ENCODE assay signal across 8 cellular contexts in genomic region chr19:2887391-2887914, GRCh38. TPM values are rescaled to one million over a fixed set of nuclear protein-coding genes. Genes with fewer than 3 reads are reported as not detected.
A peak's percentile ranks its signal among the peaks of the same experiment; 100 is the strongest.
DNase-seq lines count a peak whose midpoint lies in the region; ATAC-seq and TF ChIP-seq lines count a peak whose summit lies in the region.

No MANE protein-coding gene starts in this region.

- H3K27ac ChIP-seq in osteoblast (ENCODE audit: low read depth, low read length) = no peak overlapping the region

- peak overlapping the region; percentile 86 for H2AFZ ChIP-seq in osteoblast (ENCODE audit: low read length)

- no peaks in the 10 kb centered on the region for H3K27me3 ChIP-seq in osteoblast (ENCODE audit: insufficient read depth, low read length)

- TF ChIP-seq CTCF in AG09319 (IDR thresholded peaks at IDR 0.05; ENCODE audit: low read depth, low read length) (peak; percentile 67), GM12865 (IDR thresholded peaks at IDR 0.05; ENCODE audit: insufficient read depth, low read depth, low read length, missing control alignments) (peak; percentile 60), fibroblast of villous mesenchyme (IDR thresholded peaks at IDR 0.05; ENCODE audit: insufficient read depth, low read depth, low read length) (peak; percentile 71), osteoblast (IDR thresholded peaks at IDR 0.05; ENCODE audit: extremely low read depth, low read depth, low read length) (peak; percentile 59)

- H4K20me1 ChIP-seq in osteoblast (ENCODE audit: insufficient read depth, low read length) = no peaks in the 10 kb centered on the region

- DNase-seq in AG09319 (ENCODE audit: extremely low read depth, low read depth) = peak; percentile 24
- peak; percentile 80 for DNase-seq in GM12865 (ENCODE audit: low read depth)
- DNase-seq in NCI-H146 treated with DMSO at 0.1 percent for 48 hours (lab: John Stamatoyannopoulos, UW; ENCODE audit: unreplicated experiment) = peak; percentile 90
- peak; percentile 12 for DNase-seq in T1000 (lab: John Stamatoyannopoulos, UW)
- DNase-seq in fibroblast of villous mesenchyme (ENCODE audit: low read depth) = peak; percentile 78
- DNase-seq in osteoblast (ENCODE audit: insufficient read length, low spot score, missing footprints) = peak; percentile 96
- DNase-seq in activated gamma-delta T cell treated with Interleukin-2 at 50 U/mL for 16 hours = no peak

- no peaks in the 10 kb centered on the region for H3K4me1 ChIP-seq in osteoblast (ENCODE audit: insufficient read depth, low read length)

- ATAC-seq in HG03442 (IDR thresholded peaks at IDR 0.05; ENCODE audit: unreplicated experiment) = no peak

- H3K4me3 ChIP-seq in GM12865 (ENCODE audit: low read depth, low read length) (no peak overlapping the region), fibroblast of villous mesenchyme (ENCODE audit: low read depth, low read length) (no peak overlapping the region), osteoblast (ENCODE audit: insufficient read depth, low read length) (peak overlapping the region; percentile 36)

- no peaks in the 10 kb centered on the region for H3K79me2 ChIP-seq in osteoblast (ENCODE audit: insufficient read depth, low read length)

- peak overlapping the region; percentile 61 for H3K4me2 ChIP-seq in osteoblast (ENCODE audit: insufficient read depth, low read length)

- H3K36me3 ChIP-seq in osteoblast (ENCODE audit: insufficient read depth, low read length) = no peaks in the 10 kb centered on the region

- H3K9me3 ChIP-seq in osteoblast (ENCODE audit: low read depth, low read length) = no peaks in the 10 kb centered on the region

RNA-seq across cellular contexts. Expression of gene ZNF57, which starts 13.3 kb away (rescaled TPM):
- total RNA-seq in fibroblast of villous mesenchyme = 3.9 and 6.0 TPM in 2 replicates
- 5.4 and 6.5 TPM in 2 replicates for total RNA-seq in osteoblast

RNA-seq across cellular contexts. Expression of gene ZNF556, which starts 20.3 kb away (rescaled TPM):
- 0.32 and 0.86 TPM in 2 replicates for total RNA-seq in fibroblast of villous mesenchyme
- not detected in 2 replicates for total RNA-seq in osteoblast

RNA-seq across cellular contexts. Expression of gene ZNF555, which starts 46.2 kb away (rescaled TPM):
- total RNA-seq in fibroblast of villous mesenchyme = 4.8 and 6.0 TPM in 2 replicates
- 6.2 and 8.0 TPM in 2 replicates for total RNA-seq in osteoblast

RNA-seq across cellular contexts. Expression of gene ZNF77, which starts 57.3 kb away (rescaled TPM):
- total RNA-seq in fibroblast of villous mesenchyme (3.0 and 4.8 TPM in 2 replicates), osteoblast (3.5 and 5.8 TPM in 2 replicates)
